In genomic region chr1:66364578-66365391, GRCh38 we compare ENCODE assay signal across 11 cellular contexts.
DNase-seq lines count a peak whose midpoint lies in the region; ATAC-seq and TF ChIP-seq lines count a peak whose summit lies in the region.
"Had no signal": no experiment of that assay in that cellular context is flagged by ENCODE, and none has a peak within 500 bp of the region (broad histone marks: within the 10 kb centered on the region; RNA-seq: fewer than 3 reads in every experiment).

No MANE protein-coding gene starts in this region.

- H3K4me1 ChIP-seq in foreskin keratinocyte (no peaks in the 10 kb centered on the region), GM23338 (ENCODE audit: insufficient read depth) (no peaks in the 10 kb centered on the region)
- H3K4me1 ChIP-seq: parathyroid adenoma had no signal

- H3K27ac ChIP-seq in foreskin keratinocyte, result peak overlapping the region; percentile 14
- H3K27ac ChIP-seq in GM23338 (ENCODE audit: low read depth), result no peak overlapping the region
- H3K27ac ChIP-seq: parathyroid adenoma, thoracic aorta had no signal

- peak; percentile 51 to 87 for DNase-seq in foreskin keratinocyte
- no peak for DNase-seq in NCI-H526 treated with DMSO at 0.1 percent for 48 hours (lab: John Stamatoyannopoulos, UW)
- no peak for DNase-seq in GM23338 (ENCODE audit: low spot score)
- no peak for DNase-seq in NCI-H1694 treated with DMSO at 0.1 percent for 48 hours (lab: John Stamatoyannopoulos, UW)
- DNase-seq: NCI-H2081 treated with DMSO at 0.1 percent for 48 hours had no signal

- ATAC-seq in GM18508 (IDR thresholded peaks at IDR 0.05; ENCODE audit: insufficient read depth, unreplicated experiment) (peak; percentile 51), GM21526 (IDR thresholded peaks at IDR 0.05; ENCODE audit: low FRiP score, unreplicated experiment) (peak; percentile 70), HG03469 (IDR thresholded peaks at IDR 0.05; ENCODE audit: unreplicated experiment) (peak; percentile 50), foreskin keratinocyte (peak; percentile 83), GM19328 (IDR thresholded peaks at IDR 0.05; ENCODE audit: unreplicated experiment) (no peak), GM23338 (no peak)

- peaks cover 51% of the 10 kb centered on the region for H3K36me3 Mint-ChIP-seq in GM23338 (ENCODE audit: low read depth)

- H3F3A ChIP-seq in GM23338 (replicated peaks; ENCODE audit: low read depth), result no peaks in the 10 kb centered on the region

- no peaks in the 10 kb centered on the region for H3K27me3 Mint-ChIP-seq in GM23338 (ENCODE audit: insufficient read depth, low read depth, poor library complexity)

- no peak overlapping the region for H3K4me3 Mint-ChIP-seq in GM23338

- H3K9me3 Mint-ChIP-seq in GM23338, result no peaks in the 10 kb centered on the region

- no peaks in the 10 kb centered on the region for H3K4me1 Mint-ChIP-seq in GM23338

- no peaks in the 10 kb centered on the region for H3K27me3 ChIP-seq in foreskin keratinocyte
- H3K27me3 ChIP-seq in GM23338 (ENCODE audit: insufficient read depth), result no peaks in the 10 kb centered on the region

- H2AFZ ChIP-seq in GM23338, result no peak overlapping the region
- H2AFZ ChIP-seq: parathyroid adenoma had no signal

- H3K36me3 ChIP-seq in GM23338 (ENCODE audit: insufficient read depth), result peaks cover 75% of the 10 kb centered on the region

- H4K20me1 ChIP-seq in GM23338 (replicated peaks; ENCODE audit: insufficient read depth), result no peaks in the 10 kb centered on the region

- H3K79me2 ChIP-seq in GM23338 (replicated peaks; ENCODE audit: insufficient read depth), result peaks cover 5% of the 10 kb centered on the region
- H3K79me2 ChIP-seq: parathyroid adenoma had no signal

- H3K27ac Mint-ChIP-seq in GM23338, result no peak overlapping the region

- TF ChIP-seq CTCF in foreskin keratinocyte (conservative IDR thresholded peaks at IDR 0.05), result no peak
- no peak for TF ChIP-seq CTCF in GM23338 (conservative IDR thresholded peaks at IDR 0.05; ENCODE audit: low read depth in 2 of 2)

- H3K4me3 ChIP-seq in GM23338, result no peak overlapping the region
- H3K4me3 ChIP-seq: thoracic aorta had no signal

- H3K9me2 ChIP-seq in GM23338 (ENCODE audit: insufficient read depth), result no peaks in the 10 kb centered on the region

- no peak overlapping the region for H3K4me2 ChIP-seq in GM23338

TF ChIP-seq in GM23338, 12 proteins besides CTCF, POLR2A, EP300 and RAD21:
- TF ChIP-seq ZNF114 (CRISPR knock-in tag; IDR thresholded peaks at IDR 0.05) (no peak), JUNB (IDR thresholded peaks at IDR 0.05; ENCODE audit: unreplicated experiment) (no peak), REST (IDR thresholded peaks at IDR 0.05; ENCODE audit: unreplicated experiment) (no peak), ZNF331 (CRISPR knock-in tag; IDR thresholded peaks at IDR 0.05; ENCODE audit: low read depth) (no peak), NANOG (IDR thresholded peaks at IDR 0.05; ENCODE audit: borderline replicate concordance) (no peak), ZNF462 (CRISPR knock-in tag; IDR thresholded peaks at IDR 0.05) (no peak), ETS1 (IDR thresholded peaks at IDR 0.05) (no peak), EZH2phosphoT487 (IDR thresholded peaks at IDR 0.05; ENCODE audit: unreplicated experiment) (no peak), CREB1 (CRISPR knock-in tag; IDR thresholded peaks at IDR 0.05; ENCODE audit: low read depth) (no peak), POLR2AphosphoS5 (IDR thresholded peaks at IDR 0.05; ENCODE audit: low read depth) (no peak), EZH2 (IDR thresholded peaks at IDR 0.05; ENCODE audit: low read depth, unreplicated experiment) (no peak), STAT1 (IDR thresholded peaks at IDR 0.05; ENCODE audit: unreplicated experiment) (no peak)

Comparison
In these comparisons a context has a peak if more than half of its experiments do, and no peak if none do; other contexts are left out.
1. ATAC-seq: peak in GM18508 (single experiment), GM21526 (single experiment), HG03469 (single experiment) and foreskin keratinocyte (single experiment); none in GM19328 (single experiment) and GM23338 (single experiment).
2. DNase-seq: peak in foreskin keratinocyte (2 of 2); none in NCI-H526 treated with DMSO at 0.1 percent for 48 hours (single experiment), GM23338 (single experiment) and NCI-H1694 treated with DMSO at 0.1 percent for 48 hours (single experiment).